Comparison of ENCODE assay signal across 8 cellular contexts in the genomic region with DNA sequence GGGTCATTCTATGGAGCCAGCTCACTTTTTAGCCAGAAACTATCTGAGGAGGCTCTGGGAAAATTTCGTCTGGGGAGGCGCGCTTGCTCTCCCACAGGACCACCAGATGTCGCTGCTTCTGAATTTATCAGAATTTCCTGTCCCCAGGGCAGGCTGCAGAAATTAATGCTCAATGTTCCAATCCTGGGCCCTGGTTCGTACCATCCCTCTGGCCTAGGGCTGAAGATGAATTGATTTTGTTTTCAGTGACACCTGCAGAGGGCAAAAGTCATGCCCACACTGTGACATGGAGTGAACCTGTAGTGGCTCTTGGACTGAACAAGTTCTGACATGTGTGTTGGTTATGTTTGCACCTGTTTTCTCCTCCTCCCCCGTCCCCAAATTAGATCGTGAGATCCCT.
DNase-seq lines count a peak whose midpoint lies in the region; ATAC-seq and TF ChIP-seq lines count a peak whose summit lies in the region.

No MANE protein-coding gene starts in this region.

- ATAC-seq in lung (ENCODE audit: insufficient read depth, low FRiP score), result no peak
- no peak for ATAC-seq in HG02798 (IDR thresholded peaks at IDR 0.05; ENCODE audit: poor library complexity, unreplicated experiment)

- peak; percentile 88 for TF ChIP-seq CTCF in chondrocyte (IDR thresholded peaks at IDR 0.05)
- peak; percentile 66 for TF ChIP-seq CTCF in lung (IDR thresholded peaks at IDR 0.05; ENCODE audit: control extremely low read depth, extremely low read depth)

- no peak overlapping the region for H3K4me3 Mint-ChIP-seq in chondrocyte (ENCODE audit: unreplicated experiment)

- peaks cover 10% of the 10 kb centered on the region for H3K27me3 Mint-ChIP-seq in chondrocyte (ENCODE audit: low read depth)

- no peaks in the 10 kb centered on the region for H3K27me3 ChIP-seq in lung (ENCODE audit: control insufficient read depth, insufficient read depth)

- no peaks in the 10 kb centered on the region for H3K9me3 Mint-ChIP-seq in chondrocyte (ENCODE audit: low read depth)

- peaks cover 0 to 13% of the 10 kb centered on the region in 2 donors for H3K4me1 ChIP-seq in lung (ENCODE audit: control insufficient read depth in 2 of 2, insufficient read depth in 2 of 2, low read length in 2 of 2)

- H3K27ac Mint-ChIP-seq in chondrocyte (ENCODE audit: unreplicated experiment), result no peak overlapping the region

- H3K9me3 ChIP-seq in lung (ENCODE audit: control insufficient read depth in 2 of 2, insufficient read depth in 1 of 2, low read length in 1 of 2), result no peaks in the 10 kb centered on the region

- H3K36me3 ChIP-seq in lung (ENCODE audit: control insufficient read depth in 2 of 2, insufficient read depth in 2 of 2, low read length in 2 of 2), result no peaks in the 10 kb centered on the region

- peaks cover 5% of the 10 kb centered on the region for H3K4me1 Mint-ChIP-seq in chondrocyte (ENCODE audit: low read depth)

- no peak overlapping the region for H3K4me3 ChIP-seq in lung

- DNase-seq in NCI-H2081 (lab: John Stamatoyannopoulos, UW) (peak; percentile 0 to 15), NCI-H2081 treated with DMSO at 0.1 percent for 48 hours (lab: John Stamatoyannopoulos, UW) (no peak), NCI-H1694 treated with DMSO at 0.1 percent for 48 hours (lab: John Stamatoyannopoulos, UW) (peak; percentile 32), chondrocyte (ENCODE audit: low spot score) (no peak), lung (ENCODE audit: low spot score) (peak; percentile 42)
- peak; percentile 21 for DNase-seq in activated CD4-positive, alpha-beta T cell treated with anti-CD3 and anti-CD28 coated beads for 1 hour
- DNase-seq in stimulated activated CD8-positive, alpha-beta memory T cell treated with anti-CD3 and anti-CD28 coated beads, Interleukin-2, amount 100 ng/mL, for 48 hours (ENCODE audit: low read depth in 2 of 2), result peak; percentile 18 to 21

- WGBS in lung, 2 donors, result 13 to 27% methylated on average over 7 of the region's 7 CpGs

- no peak overlapping the region for H3K27ac ChIP-seq in lung (ENCODE audit: low read depth in 1 of 2, low read length in 1 of 2)

- no peaks in the 10 kb centered on the region for H3K36me3 Mint-ChIP-seq in chondrocyte (ENCODE audit: low read depth)

Comparison
In these comparisons a context has a peak if more than half of its experiments do, and no peak if none do; other contexts are left out.
1. DNase-seq: peak in NCI-H2081 (2 of 2), NCI-H1694 treated with DMSO at 0.1 percent for 48 hours (single experiment), activated CD4-positive, alpha-beta T cell treated with anti-CD3 and anti-CD28 coated beads for 1 hour (single experiment), lung (single experiment) and stimulated activated CD8-positive, alpha-beta memory T cell treated with anti-CD3 and anti-CD28 coated beads, Interleukin-2, amount 100 ng/mL, for 48 hours (2 of 2); none in NCI-H2081 treated with DMSO at 0.1 percent for 48 hours (single experiment) and chondrocyte (single experiment).